26 cellular contexts compared by ENCODE assay signal in the genomic region with DNA sequence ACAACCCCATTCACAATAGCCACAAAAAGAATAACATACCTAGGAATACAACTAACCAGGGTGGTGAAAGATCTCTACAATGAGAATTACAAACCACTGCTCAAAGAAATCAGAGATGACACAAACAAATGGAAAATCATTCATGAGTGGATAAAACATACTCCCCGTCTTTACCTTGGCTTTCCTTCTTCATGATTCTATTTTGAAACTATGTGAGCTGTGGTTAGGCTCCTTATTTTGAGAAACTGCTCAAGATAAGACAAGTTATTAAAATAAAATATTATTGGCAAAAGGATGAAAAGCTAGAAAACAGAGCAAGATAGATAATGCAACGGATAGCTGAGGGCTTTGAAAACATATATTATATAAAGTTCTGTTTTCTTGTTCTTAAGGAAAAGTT.
"Had no signal": no experiment of that assay in that cellular context is flagged by ENCODE, and none has a peak within 500 bp of the region (broad histone marks: within the 10 kb centered on the region; RNA-seq: fewer than 3 reads in every experiment).

No MANE protein-coding gene starts in this region.

- H3K27me3 Mint-ChIP-seq: activated CD4-positive, alpha-beta memory T cell treated with anti-CD3 and anti-CD28 coated beads, Interleukin-2, amount 10 ng/mL, durations not matched to agents 7 days and 5 days; activated CD4-positive, alpha-beta T cell treated with anti-CD3 and anti-CD28 coated beads, Interleukin-2, amount 10 ng/mL, durations not matched to agents 7 days and 5 days; activated T-cell treated with anti-CD3 and anti-CD28 coated beads, Interleukin-2, amount 50 U/mL, for 24 hours; activated T-helper 17 cell treated with anti-CD3 and anti-CD28 coated beads, Interleukin-2, amount 50 U/mL, for 72 hours had no signal

- H3K27ac Mint-ChIP-seq: activated CD4-positive, alpha-beta memory T cell treated with anti-CD3 and anti-CD28 coated beads, Interleukin-2, amount 10 ng/mL, durations not matched to agents 7 days and 5 days; activated CD4-positive, alpha-beta T cell treated with anti-CD3 and anti-CD28 coated beads, Interleukin-2, amount 10 ng/mL, durations not matched to agents 7 days and 5 days; activated T-cell treated with anti-CD3 and anti-CD28 coated beads, Interleukin-2, amount 50 U/mL, for 24 hours; activated T-helper 17 cell treated with anti-CD3 and anti-CD28 coated beads, Interleukin-2, amount 50 U/mL, for 72 hours had no signal

- H3K4me3 ChIP-seq: gastrocnemius medialis, hepatocyte, pancreas, psoas muscle, right atrium auricular region, thoracic aorta, vagina had no signal

- ATAC-seq: activated T-helper 17 cell treated with anti-CD3 and anti-CD28 coated beads, Interleukin-2, amount 50 U/mL, for 72 hours; gastrocnemius medialis; left colon; pancreas; psoas muscle had no signal

- DNase-seq: activated CD4-positive, alpha-beta memory T cell treated with anti-CD3 and anti-CD28 coated beads, Interleukin-2, amount 10 ng/mL, durations not matched to agents 7 days and 5 days; activated CD4-positive, alpha-beta T cell treated with anti-CD3 and anti-CD28 coated beads, Interleukin-2, amount 10 ng/mL, durations not matched to agents 7 days and 5 days; activated CD4-positive, CD25-positive, alpha-beta regulatory T cell treated with anti-CD3 and anti-CD28 coated beads, Interleukin-2, amount 50 U/mL, for 72 hours; activated CD8-positive, alpha-beta memory T cell treated with anti-CD3 and anti-CD28 coated beads, Interleukin-2, amount 50 U/mL, for 48 hours; activated gamma-delta T cell treated with Interleukin-2 at 50 U/mL for 16 hours; activated naive CD4-positive, alpha-beta T cell treated with anti-CD3 and anti-CD28 coated beads, Interleukin-2, amount 50 U/mL, for 16 hours; activated T-cell treated with anti-CD3 and anti-CD28 coated beads, Interleukin-2, amount 50 U/mL, for 24 hours; caudate nucleus; effector CD8-positive, alpha-beta T cell; gastrocnemius medialis; left colon; mammary epithelial cell; pancreas; psoas muscle; stimulated activated CD4-positive, alpha-beta T cell treated with anti-CD3 and anti-CD28 coated beads, Interleukin-15, amount 100 ng/mL, for 24 hours; stimulated activated CD4-positive, alpha-beta T cell treated with anti-CD3 and anti-CD28 coated beads, Interleukin-2, amount 100 ng/mL, for 24 hours; stimulated activated naive CD4-positive, alpha-beta T cell; T-helper 2 cell; trophoblast cell had no signal

- H3K4me1 Mint-ChIP-seq: activated CD4-positive, alpha-beta memory T cell treated with anti-CD3 and anti-CD28 coated beads, Interleukin-2, amount 10 ng/mL, durations not matched to agents 7 days and 5 days; activated CD4-positive, alpha-beta T cell treated with anti-CD3 and anti-CD28 coated beads, Interleukin-2, amount 10 ng/mL, durations not matched to agents 7 days and 5 days; activated T-helper 17 cell treated with anti-CD3 and anti-CD28 coated beads, Interleukin-2, amount 50 U/mL, for 72 hours; nephron had no signal

- H3K36me3 ChIP-seq: gastrocnemius medialis, neutrophil, pancreas, right atrium auricular region, thoracic aorta, vagina had no signal

- H3K9me3 Mint-ChIP-seq: nephron had no signal

- H3K9me3 ChIP-seq: gastrocnemius medialis, neutrophil, pancreas, psoas muscle, right atrium auricular region, thoracic aorta, vagina had no signal

- H3K4me1 ChIP-seq: gastrocnemius medialis, pancreas, psoas muscle, right atrium auricular region, vagina had no signal

- H3K27ac ChIP-seq: gastrocnemius medialis, hepatocyte, neutrophil, pancreas, psoas muscle, right atrium auricular region, thoracic aorta, vagina had no signal

- H3K27me3 ChIP-seq: gastrocnemius medialis, hepatocyte, neutrophil, right atrium auricular region, vagina had no signal

- H3K4me3 Mint-ChIP-seq: activated CD4-positive, alpha-beta memory T cell treated with anti-CD3 and anti-CD28 coated beads, Interleukin-2, amount 10 ng/mL, durations not matched to agents 7 days and 5 days; activated CD4-positive, alpha-beta T cell treated with anti-CD3 and anti-CD28 coated beads, Interleukin-2, amount 10 ng/mL, durations not matched to agents 7 days and 5 days; activated T-cell treated with anti-CD3 and anti-CD28 coated beads, Interleukin-2, amount 50 U/mL, for 24 hours; activated T-helper 17 cell treated with anti-CD3 and anti-CD28 coated beads, Interleukin-2, amount 50 U/mL, for 72 hours; nephron had no signal
